In the genomic region with DNA sequence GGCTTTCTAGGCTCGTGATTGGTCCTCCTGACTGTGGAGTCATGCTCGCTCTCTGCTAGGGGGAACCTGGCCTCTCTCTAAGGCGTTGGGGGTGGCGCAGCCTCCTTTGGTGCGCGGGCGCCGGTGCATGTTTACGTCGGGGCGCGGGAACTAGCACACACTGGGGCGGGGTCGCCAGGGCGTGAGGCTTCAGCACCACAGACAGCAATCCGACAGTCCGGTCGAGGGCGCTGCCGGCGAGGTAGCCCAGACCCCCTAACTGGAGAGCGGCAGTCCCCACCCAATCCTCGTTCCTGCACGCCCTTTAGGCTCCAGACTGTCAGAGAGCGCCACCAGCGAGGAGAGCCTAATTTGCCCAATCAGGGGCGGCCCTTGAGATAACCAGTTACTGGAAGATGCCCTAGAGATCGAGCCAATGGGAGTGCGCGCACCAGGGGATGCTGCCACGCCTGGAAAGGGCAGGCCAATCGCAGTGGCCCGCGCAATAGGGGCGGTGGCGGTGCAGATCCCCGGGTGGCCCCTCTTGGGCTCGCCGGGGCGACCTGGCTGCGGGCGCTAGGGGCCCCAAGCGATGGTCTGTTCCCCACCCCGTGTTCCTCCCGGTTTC, we compare ENCODE assay signal across 1 cellular context.
TF ChIP-seq lines count a peak whose summit lies in the region.

No MANE protein-coding gene starts in this region.

TF ChIP-seq in SK-N-SH, 30 proteins besides CTCF, POLR2A, EP300 and RAD21:
- TF ChIP-seq NFIC (IDR thresholded peaks at IDR 0.05; ENCODE audit: borderline replicate concordance) (no peak), FOSL2 (IDR thresholded peaks at IDR 0.05; ENCODE audit: borderline replicate concordance, low read depth) (no peak), CHD2 (IDR thresholded peaks at IDR 0.05; ENCODE audit: low read length, partially characterized antibody) (no peak), TEAD4 (IDR thresholded peaks at IDR 0.05; ENCODE audit: borderline replicate concordance, insufficient read depth) (no peak), TAF1 (IDR thresholded peaks at IDR 0.05; ENCODE audit: borderline replicate concordance, low read depth, low read length) (0 out of 2 replicates have a peak, but pooled peaks have one; percentile 18), NRF1 (IDR thresholded peaks at IDR 0.05; ENCODE audit: low read depth, low read length) (peak; percentile 41; the same call in 1 of the 2 replicates), FOXM1 (IDR thresholded peaks at IDR 0.05; ENCODE audit: low read depth) (no peak), RXRA (IDR thresholded peaks at IDR 0.05; ENCODE audit: borderline replicate concordance, low read depth) (no peak), RFX5 (IDR thresholded peaks at IDR 0.05; ENCODE audit: low read length) (peak; percentile 89), SIN3A (IDR thresholded peaks at IDR 0.05; ENCODE audit: borderline replicate concordance, low read depth, low read length) (no peak), ELF1 (IDR thresholded peaks at IDR 0.05) (no peak), TCF12 (IDR thresholded peaks at IDR 0.05) (no peak; the same call in 1 of the 2 replicates)
- TF ChIP-seq, protein P1, sequence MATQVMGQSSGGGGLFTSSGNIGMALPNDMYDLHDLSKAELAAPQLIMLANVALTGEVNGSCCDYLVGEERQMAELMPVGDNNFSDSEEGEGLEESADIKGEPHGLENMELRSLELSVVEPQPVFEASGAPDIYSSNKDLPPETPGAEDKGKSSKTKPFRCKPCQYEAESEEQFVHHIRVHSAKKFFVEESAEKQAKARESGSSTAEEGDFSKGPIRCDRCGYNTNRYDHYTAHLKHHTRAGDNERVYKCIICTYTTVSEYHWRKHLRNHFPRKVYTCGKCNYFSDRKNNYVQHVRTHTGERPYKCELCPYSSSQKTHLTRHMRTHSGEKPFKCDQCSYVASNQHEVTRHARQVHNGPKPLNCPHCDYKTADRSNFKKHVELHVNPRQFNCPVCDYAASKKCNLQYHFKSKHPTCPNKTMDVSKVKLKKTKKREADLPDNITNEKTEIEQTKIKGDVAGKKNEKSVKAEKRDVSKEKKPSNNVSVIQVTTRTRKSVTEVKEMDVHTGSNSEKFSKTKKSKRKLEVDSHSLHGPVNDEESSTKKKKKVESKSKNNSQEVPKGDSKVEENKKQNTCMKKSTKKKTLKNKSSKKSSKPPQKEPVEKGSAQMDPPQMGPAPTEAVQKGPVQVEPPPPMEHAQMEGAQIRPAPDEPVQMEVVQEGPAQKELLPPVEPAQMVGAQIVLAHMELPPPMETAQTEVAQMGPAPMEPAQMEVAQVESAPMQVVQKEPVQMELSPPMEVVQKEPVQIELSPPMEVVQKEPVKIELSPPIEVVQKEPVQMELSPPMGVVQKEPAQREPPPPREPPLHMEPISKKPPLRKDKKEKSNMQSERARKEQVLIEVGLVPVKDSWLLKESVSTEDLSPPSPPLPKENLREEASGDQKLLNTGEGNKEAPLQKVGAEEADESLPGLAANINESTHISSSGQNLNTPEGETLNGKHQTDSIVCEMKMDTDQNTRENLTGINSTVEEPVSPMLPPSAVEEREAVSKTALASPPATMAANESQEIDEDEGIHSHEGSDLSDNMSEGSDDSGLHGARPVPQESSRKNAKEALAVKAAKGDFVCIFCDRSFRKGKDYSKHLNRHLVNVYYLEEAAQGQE (IDR thresholded peaks at IDR 0.05; ENCODE audit: low read depth, low read length) = peak; percentile 91
- TF ChIP-seq, protein P2, sequence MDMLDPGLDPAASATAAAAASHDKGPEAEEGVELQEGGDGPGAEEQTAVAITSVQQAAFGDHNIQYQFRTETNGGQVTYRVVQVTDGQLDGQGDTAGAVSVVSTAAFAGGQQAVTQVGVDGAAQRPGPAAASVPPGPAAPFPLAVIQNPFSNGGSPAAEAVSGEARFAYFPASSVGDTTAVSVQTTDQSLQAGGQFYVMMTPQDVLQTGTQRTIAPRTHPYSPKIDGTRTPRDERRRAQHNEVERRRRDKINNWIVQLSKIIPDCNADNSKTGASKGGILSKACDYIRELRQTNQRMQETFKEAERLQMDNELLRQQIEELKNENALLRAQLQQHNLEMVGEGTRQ (IDR thresholded peaks at IDR 0.05; ENCODE audit: borderline replicate concordance, low read depth, low read length) = no peak
- TF ChIP-seq, protein P3, sequence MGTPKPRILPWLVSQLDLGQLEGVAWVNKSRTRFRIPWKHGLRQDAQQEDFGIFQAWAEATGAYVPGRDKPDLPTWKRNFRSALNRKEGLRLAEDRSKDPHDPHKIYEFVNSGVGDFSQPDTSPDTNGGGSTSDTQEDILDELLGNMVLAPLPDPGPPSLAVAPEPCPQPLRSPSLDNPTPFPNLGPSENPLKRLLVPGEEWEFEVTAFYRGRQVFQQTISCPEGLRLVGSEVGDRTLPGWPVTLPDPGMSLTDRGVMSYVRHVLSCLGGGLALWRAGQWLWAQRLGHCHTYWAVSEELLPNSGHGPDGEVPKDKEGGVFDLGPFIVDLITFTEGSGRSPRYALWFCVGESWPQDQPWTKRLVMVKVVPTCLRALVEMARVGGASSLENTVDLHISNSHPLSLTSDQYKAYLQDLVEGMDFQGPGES (IDR thresholded peaks at IDR 0.05; ENCODE audit: low read depth, low read length) = no peak
- TF ChIP-seq, protein P4, sequence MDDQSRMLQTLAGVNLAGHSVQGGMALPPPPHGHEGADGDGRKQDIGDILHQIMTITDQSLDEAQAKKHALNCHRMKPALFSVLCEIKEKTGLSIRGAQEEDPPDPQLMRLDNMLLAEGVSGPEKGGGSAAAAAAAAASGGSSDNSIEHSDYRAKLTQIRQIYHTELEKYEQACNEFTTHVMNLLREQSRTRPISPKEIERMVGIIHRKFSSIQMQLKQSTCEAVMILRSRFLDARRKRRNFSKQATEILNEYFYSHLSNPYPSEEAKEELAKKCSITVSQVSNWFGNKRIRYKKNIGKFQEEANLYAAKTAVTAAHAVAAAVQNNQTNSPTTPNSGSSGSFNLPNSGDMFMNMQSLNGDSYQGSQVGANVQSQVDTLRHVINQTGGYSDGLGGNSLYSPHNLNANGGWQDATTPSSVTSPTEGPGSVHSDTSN (IDR thresholded peaks at IDR 0.05) = no peak
